ENCODE assay signal across 10 cellular contexts in the genomic region with DNA sequence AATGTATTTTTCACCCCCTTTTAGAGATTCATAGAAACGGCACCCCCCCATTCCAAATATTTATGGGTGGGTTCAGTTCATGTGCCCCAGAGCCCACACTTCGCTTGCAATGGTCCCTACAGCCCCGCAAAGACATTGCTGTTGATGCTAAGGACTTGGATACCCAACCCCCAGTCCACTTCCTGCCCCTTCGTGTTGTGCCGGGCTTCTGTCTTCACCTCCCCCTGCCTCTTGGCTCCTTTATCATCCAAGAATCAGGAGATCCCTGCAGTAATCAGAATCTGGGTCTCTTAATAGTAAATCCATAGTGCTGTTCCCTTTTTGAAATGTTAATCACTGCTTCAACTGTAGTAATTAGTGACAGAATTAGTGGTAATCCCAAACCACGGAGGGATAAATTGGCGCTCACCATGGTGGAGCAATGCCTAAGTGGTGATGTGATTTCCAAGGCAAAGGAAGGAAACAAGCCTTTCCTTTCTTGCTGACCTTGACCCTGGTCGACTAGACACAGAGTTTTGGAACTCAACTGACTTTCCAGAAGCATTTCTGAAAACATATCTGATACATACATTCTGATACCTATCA.
DNase-seq lines count a peak whose midpoint lies in the region; ATAC-seq and TF ChIP-seq lines count a peak whose summit lies in the region.
"Had no signal": no experiment of that assay in that cellular context is flagged by ENCODE, and none has a peak within 500 bp of the region (broad histone marks: within the 10 kb centered on the region; RNA-seq: fewer than 3 reads in every experiment).

No MANE protein-coding gene starts in this region.

- no peak overlapping the region for H3K18ac ChIP-seq in mesendoderm (ENCODE audit: low read length)

- intact Hi-C loops in A673 (cut with micrococcal nuclease; ENCODE audit: unreplicated experiment) (no loop called here), breast epithelium (cut with DNase I; ENCODE audit: low total_unique reads) (no loop called here)

- H2BK5ac ChIP-seq in mesendoderm (ENCODE audit: low read length): no peak overlapping the region

- no CpG with 5 or more reads among the region's 8 CpGs for WGBS in mesendoderm (ENCODE audit: extremely low coverage, insufficient coverage, low lambda C conversion rate)
- WGBS in tibial nerve, 2 donors: 38 to 49% methylated on average over 8 of the region's 8 CpGs

- BruUV-seq in A673 (replicated peaks; lab: Mats Ljungman, UMichigan): no TSS peak

- no peak overlapping the region for H3K4me3 ChIP-seq in A673 (ENCODE audit: low read depth, low read length, poor library complexity, severe bottlenecking)
- no peak overlapping the region for H3K4me3 ChIP-seq in breast epithelium
- H3K4me3 ChIP-seq in mesendoderm (ENCODE audit: low read length): no peak overlapping the region
- no peak overlapping the region for H3K4me3 ChIP-seq in tibial nerve
- H3K4me3 ChIP-seq: pancreas had no signal

- 0 out of 2 replicates have a peak overlapping the region, but pooled peaks have one; percentile 7 for H3K4me3 Mint-ChIP-seq in HFFc6

- TF ChIP-seq EP300 in tibial nerve (IDR thresholded peaks at IDR 0.05): no peak

- TF ChIP-seq POLR2A in breast epithelium (IDR thresholded peaks at IDR 0.05) (no peak), tibial nerve (IDR thresholded peaks at IDR 0.05) (no peak)

- peaks cover 84% of the 10 kb centered on the region for H3K4me1 Mint-ChIP-seq in HFFc6 (ENCODE audit: low read depth)

- CTCF ChIA-PET in A673 (lab: Charles Lee): no interaction called here

- no peak overlapping the region for H3K4me2 ChIP-seq in mesendoderm (ENCODE audit: low read length)

- peaks cover 53% of the 10 kb centered on the region for H3K36me3 Mint-ChIP-seq in HFFc6 (ENCODE audit: low read depth)

- no peak overlapping the region for H3K23ac ChIP-seq in mesendoderm (ENCODE audit: low read length)

- H3K9me3 ChIP-seq in A673 (ENCODE audit: low read depth, low read length, poor library complexity, severe bottlenecking) (no peaks in the 10 kb centered on the region), breast epithelium (no peaks in the 10 kb centered on the region), tibial nerve (no peaks in the 10 kb centered on the region)
- H3K9me3 ChIP-seq: pancreas had no signal

- peaks cover 8% of the 10 kb centered on the region for H3K4me1 ChIP-seq in A673 (ENCODE audit: insufficient read depth, low read length, poor library complexity, severe bottlenecking)
- H3K4me1 ChIP-seq in breast epithelium: peaks cover 0 to 7% of the 10 kb centered on the region in 2 donors
- peaks cover 18% of the 10 kb centered on the region for H3K4me1 ChIP-seq in mesendoderm (ENCODE audit: control insufficient read depth, low read depth, low read length)
- H3K4me1 ChIP-seq in tibial nerve: peaks cover 0 to 44% (median 24%) of the 10 kb centered on the region in 4 donors

- no peaks in the 10 kb centered on the region for H3K9me3 Mint-ChIP-seq in HFFc6

- no peak overlapping the region for H4K8ac ChIP-seq in mesendoderm (ENCODE audit: low read depth, low read length)

- POLR2A ChIA-PET in A673 (lab: Charles Lee; ENCODE audit: low non-redundant PET): no interaction called here

- ATAC-seq in HG02623 (IDR thresholded peaks at IDR 0.05; ENCODE audit: unreplicated experiment): no peak

- no peaks in the 10 kb centered on the region; the same call in 1 of the 2 replicates for H3K27me3 Mint-ChIP-seq in HFFc6 (ENCODE audit: insufficient read depth)

- H3K27me3 ChIP-seq in A673 (replicated peaks; ENCODE audit: insufficient read depth, low read depth, low read length, poor library complexity): no peaks in the 10 kb centered on the region
- no peaks in the 10 kb centered on the region for H3K27me3 ChIP-seq in breast epithelium
- H3K27me3 ChIP-seq in mesendoderm (ENCODE audit: insufficient read depth, low read length, poor library complexity): no peaks in the 10 kb centered on the region
- no peaks in the 10 kb centered on the region for H3K27me3 ChIP-seq in tibial nerve
- H3K27me3 ChIP-seq: pancreas had no signal

- DNase-seq in A673 (ENCODE audit: low spot score): no peak
- DNase-seq in HFFc6: no peak
- no peak for DNase-seq in breast epithelium (ENCODE audit: low spot score in 2 of 2)
- DNase-seq in mesendoderm: peak; percentile 80
- DNase-seq in tibial nerve (ENCODE audit: low spot score in 2 of 2): no peak
- no peak for DNase-seq in stimulated activated CD4-positive, alpha-beta T cell treated with anti-CD3 and anti-CD28 coated beads, Interleukin-4, amount 100 ng/mL, for 24 hours
- no peak for DNase-seq in cortex of kidney (lab: John Stamatoyannopoulos, UW)

- no peak overlapping the region for H3K9ac ChIP-seq in mesendoderm (ENCODE audit: low read length)

- H3K27ac ChIP-seq in A673 (ENCODE audit: low read depth, low read length, poor library complexity, severe bottlenecking): peak overlapping the region; percentile 37
- peak overlapping the region; percentile 16 to 50 for H3K27ac ChIP-seq in breast epithelium
- H3K27ac ChIP-seq in mesendoderm (ENCODE audit: low read depth, low read length): peak overlapping the region; percentile 47
- peak overlapping the region in 1 of 4 donors; percentile 46 for H3K27ac ChIP-seq in tibial nerve
- H3K27ac ChIP-seq: pancreas, VCaP had no signal

- peak overlapping the region; percentile 67 for H3K27ac Mint-ChIP-seq in HFFc6

- peaks cover 10% of the 10 kb centered on the region for H3K36me3 ChIP-seq in A673 (ENCODE audit: insufficient read depth, low read length, poor library complexity, severe bottlenecking)
- H3K36me3 ChIP-seq in breast epithelium: no peaks in the 10 kb centered on the region
- H3K36me3 ChIP-seq in mesendoderm (ENCODE audit: control insufficient read depth, insufficient read depth, low read length): no peaks in the 10 kb centered on the region
- H3K36me3 ChIP-seq in tibial nerve: peaks cover 0 to 17% (median 0%) of the 10 kb centered on the region in 3 donors
- H3K36me3 ChIP-seq: pancreas had no signal

- peaks cover 70% of the 10 kb centered on the region for H3K79me2 ChIP-seq in mesendoderm (ENCODE audit: control insufficient read depth, insufficient read depth, low read length)

- no peak overlapping the region for H4K5ac ChIP-seq in mesendoderm (ENCODE audit: low read length)

- H2AK5ac ChIP-seq in mesendoderm (ENCODE audit: low read length): no peak overlapping the region

- no peak overlapping the region for H3K56ac ChIP-seq in mesendoderm (ENCODE audit: low read length)

- H3K79me1 ChIP-seq in mesendoderm (ENCODE audit: low read length): peaks cover 23% of the 10 kb centered on the region

- no peak overlapping the region for H2BK120ac ChIP-seq in mesendoderm (ENCODE audit: low read depth, low read length)

- no peak overlapping the region for H3K4ac ChIP-seq in mesendoderm (ENCODE audit: low read depth, low read length)

- no peak for TF ChIP-seq CTCF in A673 (conservative IDR thresholded peaks at IDR 0.05; ENCODE audit: low read depth, low read length)
- TF ChIP-seq CTCF in HFFc6 (IDR thresholded peaks at IDR 0.05): no peak
- no peak for TF ChIP-seq CTCF in breast epithelium (IDR thresholded peaks at IDR 0.05)
- no peak for TF ChIP-seq CTCF in tibial nerve (IDR thresholded peaks at IDR 0.05)

- no peak overlapping the region for H2BK15ac ChIP-seq in mesendoderm (replicated peaks; ENCODE audit: low read depth)
